ENCODE assay signal across 17 cellular contexts in the genomic region with DNA sequence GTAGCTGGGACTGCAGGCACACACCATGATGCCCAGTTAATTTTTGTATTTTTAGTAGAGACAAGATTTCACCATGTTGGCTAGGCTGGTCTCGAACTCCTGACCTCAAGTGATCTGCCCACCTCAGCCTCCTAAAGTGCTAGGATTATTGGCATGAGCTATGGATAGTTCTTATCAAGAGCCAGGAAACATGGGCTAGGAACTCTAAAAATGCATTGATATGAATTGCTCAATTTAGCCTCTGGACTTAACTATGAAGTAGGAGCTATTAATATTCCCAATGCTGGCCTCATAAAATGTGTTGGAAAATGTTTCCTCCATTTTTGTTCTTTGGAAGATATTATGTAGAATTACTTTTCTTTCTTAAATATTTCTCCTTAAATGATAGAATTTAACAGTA.
DNase-seq lines count a peak whose midpoint lies in the region; ATAC-seq and TF ChIP-seq lines count a peak whose summit lies in the region.
"Had no signal": no experiment of that assay in that cellular context is flagged by ENCODE, and none has a peak within 500 bp of the region (broad histone marks: within the 10 kb centered on the region; RNA-seq: fewer than 3 reads in every experiment).

No MANE protein-coding gene starts in this region.

- H3K27me3 Mint-ChIP-seq in activated CD4-positive, alpha-beta T cell treated with anti-CD3 and anti-CD28 coated beads, Interleukin-2, amount 10 ng/mL, durations not matched to agents 24 days and 14 days = no peaks in the 10 kb centered on the region
- H3K27me3 Mint-ChIP-seq: B cell; CD4-positive, alpha-beta T cell had no signal

- no peaks in the 10 kb centered on the region for H3K4me1 Mint-ChIP-seq in activated CD4-positive, alpha-beta T cell treated with anti-CD3 and anti-CD28 coated beads, Interleukin-2, amount 10 ng/mL, durations not matched to agents 24 days and 14 days
- H3K4me1 Mint-ChIP-seq: B cell had no signal

- H3K27ac Mint-ChIP-seq in activated CD4-positive, alpha-beta T cell treated with anti-CD3 and anti-CD28 coated beads, Interleukin-2, amount 10 ng/mL, durations not matched to agents 24 days and 14 days = no peak overlapping the region
- H3K27ac Mint-ChIP-seq: B cell; CD4-positive, alpha-beta T cell; CD8-positive, alpha-beta T cell had no signal

- TF ChIP-seq CTCF in fibroblast of the aortic adventitia (IDR thresholded peaks at IDR 0.05; ENCODE audit: insufficient read depth, low read length) = no peak

- peaks cover 7% of the 10 kb centered on the region for H3K9me3 Mint-ChIP-seq in activated CD4-positive, alpha-beta T cell treated with anti-CD3 and anti-CD28 coated beads, Interleukin-2, amount 10 ng/mL, durations not matched to agents 24 days and 14 days

- H3K4me3 Mint-ChIP-seq in activated CD4-positive, alpha-beta T cell treated with anti-CD3 and anti-CD28 coated beads, Interleukin-2, amount 10 ng/mL, durations not matched to agents 24 days and 14 days = no peak overlapping the region
- H3K4me3 Mint-ChIP-seq: B cell; CD4-positive, alpha-beta T cell; CD8-positive, alpha-beta T cell had no signal

- ATAC-seq in left ventricle myocardium superior (peak; percentile 38), Right ventricle myocardium inferior (no peak), HG02759 (IDR thresholded peaks at IDR 0.05; ENCODE audit: unreplicated experiment) (no peak), HG03095 (IDR thresholded peaks at IDR 0.05; ENCODE audit: unreplicated experiment) (no peak)
- ATAC-seq: A549; CD8-positive, alpha-beta T cell had no signal

- H3K36me3 Mint-ChIP-seq in activated CD4-positive, alpha-beta T cell treated with anti-CD3 and anti-CD28 coated beads, Interleukin-2, amount 10 ng/mL, durations not matched to agents 24 days and 14 days (ENCODE audit: low read depth) = no peaks in the 10 kb centered on the region
- H3K36me3 Mint-ChIP-seq: CD8-positive, alpha-beta T cell had no signal

- H3K4me3 ChIP-seq in fibroblast of the aortic adventitia (ENCODE audit: low read depth, low read length) = no peak overlapping the region
- H3K4me3 ChIP-seq: A549; BLaER1 treated with 17β-estradiol and CSF1 and Interleukin-3, amounts not matched to agents 10 nM and 100 nM had no signal

- peak; percentile 6 for DNase-seq in activated CD4-positive, alpha-beta T cell treated with anti-CD3 and anti-CD28 coated beads, Interleukin-2, amount 10 ng/mL, durations not matched to agents 24 days and 14 days
- no peak for DNase-seq in activated CD4-positive, alpha-beta T cell treated with anti-CD3 and anti-CD28 coated beads, Interleukin-2, amount 50 U/mL, for 48 hours
- no peak for DNase-seq in left ventricle myocardium superior
- no peak for DNase-seq in Right ventricle myocardium inferior (ENCODE audit: missing footprints)
- peak; percentile 45 for DNase-seq in fibroblast of the aortic adventitia (ENCODE audit: low read depth)
- DNase-seq: AML-193; Caco-2; Calu3; CD4-positive, alpha-beta T cell; CD8-positive, alpha-beta T cell; DMS79 treated with DMSO at 0.1 percent for 48 hours; GF-D8 had no signal

- intact Hi-C loops in activated CD4-positive, alpha-beta T cell treated with anti-CD3 and anti-CD28 coated beads, Interleukin-2, amount 10 ng/mL, durations not matched to agents 24 days and 14 days (cut with micrococcal nuclease) = no loop called here
- intact Hi-C loops in left ventricle myocardium superior (cut with micrococcal nuclease) (no loop called here), Right ventricle myocardium inferior (cut with DNase I) (no loop called here)

Comparison
In these comparisons a context has a peak if more than half of its experiments do, and no peak if none do; other contexts are left out.
1. DNase-seq: peak in activated CD4-positive, alpha-beta T cell treated with anti-CD3 and anti-CD28 coated beads, Interleukin-2, amount 10 ng/mL, durations not matched to agents 24 days and 14 days (single experiment) and fibroblast of the aortic adventitia (single experiment); none in activated CD4-positive, alpha-beta T cell treated with anti-CD3 and anti-CD28 coated beads, Interleukin-2, amount 50 U/mL, for 48 hours (0 of 2), left ventricle myocardium superior (single experiment) and Right ventricle myocardium inferior (single experiment).